ENCODE assay signal across 8 cellular contexts in the genomic region with DNA sequence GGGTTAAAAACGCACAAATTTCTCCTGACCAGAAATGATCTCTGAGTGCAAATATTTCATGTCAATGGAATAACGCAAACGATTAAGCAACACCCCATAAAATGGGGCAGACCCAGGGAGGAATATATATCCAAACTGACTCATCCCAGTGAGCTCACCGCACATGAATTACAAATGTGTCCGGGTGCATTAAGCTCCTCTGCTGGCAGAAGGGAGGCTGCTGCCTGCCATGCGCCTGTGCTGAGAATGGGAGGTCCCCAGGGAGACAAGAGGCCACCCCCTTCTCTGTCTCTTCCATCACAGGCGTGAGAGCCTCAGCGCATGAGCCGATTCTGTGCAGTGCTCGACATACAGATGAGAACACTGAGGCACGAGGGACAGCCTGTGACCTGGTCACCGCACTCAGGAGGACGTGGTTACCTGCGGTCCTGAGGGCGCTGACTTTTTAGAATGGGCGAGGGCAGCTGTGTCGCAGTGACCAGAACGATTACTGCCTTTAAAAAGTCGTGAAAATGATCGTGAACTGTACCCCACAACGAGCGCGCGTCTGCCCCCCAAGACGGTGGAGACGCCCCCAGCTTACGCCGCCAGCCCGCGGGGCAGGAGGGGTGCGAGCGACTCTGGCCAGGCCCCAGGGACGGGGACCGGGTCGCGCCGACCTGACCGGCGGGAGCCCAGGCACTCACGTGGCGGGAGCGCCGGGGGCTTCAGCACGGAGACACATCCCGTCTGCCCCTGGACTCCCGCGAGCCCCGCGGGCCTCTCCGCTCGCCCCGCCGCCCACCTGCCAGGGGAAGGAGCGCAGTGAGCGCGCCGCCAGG.
A peak's percentile ranks its signal among the peaks of the same experiment; 100 is the strongest.
DNase-seq lines count a peak whose midpoint lies in the region; ATAC-seq and TF ChIP-seq lines count a peak whose summit lies in the region.
"Not testable (repeated sequence)": the region's sequence is repeated elsewhere in the genome, so short reads cannot be mapped to it uniquely, and the experiment has no call there.

No MANE protein-coding gene starts in this region.

- peak; percentile 21 to 85 (median 55) for DNase-seq in CD8-positive, alpha-beta T cell
- peak; percentile 75 for DNase-seq in NCI-H1694 (lab: John Stamatoyannopoulos, UW)
- peak; percentile 78 for DNase-seq in activated naive CD8-positive, alpha-beta T cell treated with anti-CD3 and anti-CD28 coated beads for 36 hours
- peak; percentile 94 to 96 for DNase-seq in foreskin keratinocyte
- DNase-seq in natural killer cell, result peak; percentile 27
- peak; percentile 39 to 47 for DNase-seq in stimulated activated CD8-positive, alpha-beta memory T cell treated with anti-CD3 and anti-CD28 coated beads, Interleukin-2, amount 100 ng/mL, for 48 hours (ENCODE audit: low read depth in 2 of 2)

- H3K36me3 ChIP-seq in CD8-positive, alpha-beta T cell (ENCODE audit: insufficient read depth, low read length); HEK293 (ENCODE audit: control insufficient read depth in 2 of 2, insufficient read depth in 1 of 2, low read length in 2 of 2): not testable (repeated sequence)

- peaks cover 10% of the 10 kb centered on the region for H3K36me3 Mint-ChIP-seq in CD8-positive, alpha-beta T cell
- not testable (repeated sequence) for H3K36me3 Mint-ChIP-seq in T-helper 1 cell treated with Interleukin-12 subunit alpha and Interleukin-12 subunit beta and Interleukin-4 antibody, amounts not matched to agents 30 μg/mL and 1 μg/mL, for 36 hours (ENCODE audit: low read depth); activated naive CD8-positive, alpha-beta T cell treated with anti-CD3 and anti-CD28 coated beads for 36 hours; natural killer cell

- peak overlapping the region; percentile 93 for H3K4me3 Mint-ChIP-seq in CD8-positive, alpha-beta T cell
- peak overlapping the region; percentile 89 for H3K4me3 Mint-ChIP-seq in T-helper 1 cell treated with Interleukin-12 subunit alpha and Interleukin-12 subunit beta and Interleukin-4 antibody, amounts not matched to agents 30 μg/mL and 1 μg/mL, for 36 hours
- H3K4me3 Mint-ChIP-seq in activated naive CD8-positive, alpha-beta T cell treated with anti-CD3 and anti-CD28 coated beads for 36 hours, result peak overlapping the region; percentile 91
- H3K4me3 Mint-ChIP-seq in natural killer cell, result peak overlapping the region; percentile 89

- intact Hi-C loops in CD8-positive, alpha-beta T cell (cut with DNase I, micrococcal nuclease), result loop anchor here in 1 of 2 experiments (5.0 to 10.0 kb wide), 3 partner anchors 422 to 880 kb away; a partner anchor contains a TSS
- intact Hi-C loops in natural killer cell (cut with micrococcal nuclease), result not testable (repeated sequence)

- H3K4me1 ChIP-seq in CD8-positive, alpha-beta T cell (ENCODE audit: insufficient read depth, low read length); HEK293 (ENCODE audit: control insufficient read depth, insufficient read depth, low read length); foreskin keratinocyte: not testable (repeated sequence)

- peak overlapping the region; percentile 77 for H3K27ac ChIP-seq in CD8-positive, alpha-beta T cell (ENCODE audit: low read depth, low read length)
- H3K27ac ChIP-seq in HEK293 (ENCODE audit: extremely low read depth, low read depth, low read length), result peak overlapping the region; percentile 60; the same call in 1 of the 2 replicates
- H3K27ac ChIP-seq in foreskin keratinocyte, result peak overlapping the region; percentile 89

- CTCF ChIA-PET in CD8-positive, alpha-beta T cell (lab: Charles Lee), result not testable (repeated sequence)
- CTCF ChIA-PET in HEK293 (lab: Yijun Ruan, JAX), result interaction anchor here (0.7 kb wide), 1 partner anchor 228 kb away, joined by 3 read pairs; no protein-coding TSS in a partner anchor

- ATAC-seq in CD8-positive, alpha-beta T cell; foreskin keratinocyte; natural killer cell: not testable (repeated sequence)

- not testable (repeated sequence) for H3K9me3 Mint-ChIP-seq in CD8-positive, alpha-beta T cell; T-helper 1 cell treated with Interleukin-12 subunit alpha and Interleukin-12 subunit beta and Interleukin-4 antibody, amounts not matched to agents 30 μg/mL and 1 μg/mL, for 36 hours; activated naive CD8-positive, alpha-beta T cell treated with anti-CD3 and anti-CD28 coated beads for 36 hours; natural killer cell

- not testable (repeated sequence) for H3K9me3 ChIP-seq in CD8-positive, alpha-beta T cell (ENCODE audit: low read length); HEK293 (ENCODE audit: control insufficient read depth, insufficient read depth, low read depth, low read length)

- TF ChIP-seq CTCF in CD8-positive, alpha-beta T cell (IDR thresholded peaks at IDR 0.05); HEK293 (tag by site-specific recombination; IDR thresholded peaks at IDR 0.05); natural killer cell (IDR thresholded peaks at IDR 0.05): not testable (repeated sequence)
- TF ChIP-seq CTCF in foreskin keratinocyte (conservative IDR thresholded peaks at IDR 0.05), result peak; percentile 20

- peak overlapping the region; percentile 95 for H3K27ac Mint-ChIP-seq in CD8-positive, alpha-beta T cell
- peak overlapping the region; percentile 94 for H3K27ac Mint-ChIP-seq in T-helper 1 cell treated with Interleukin-12 subunit alpha and Interleukin-12 subunit beta and Interleukin-4 antibody, amounts not matched to agents 30 μg/mL and 1 μg/mL, for 36 hours
- peak overlapping the region; percentile 97 for H3K27ac Mint-ChIP-seq in activated naive CD8-positive, alpha-beta T cell treated with anti-CD3 and anti-CD28 coated beads for 36 hours
- H3K27ac Mint-ChIP-seq in natural killer cell, result peak overlapping the region; percentile 89 to 97

- POLR2A ChIA-PET in CD8-positive, alpha-beta T cell (lab: Charles Lee); HEK293 (lab: Yijun Ruan, JAX): not testable (repeated sequence)

- not testable (repeated sequence) for H3K27me3 ChIP-seq in CD8-positive, alpha-beta T cell (ENCODE audit: insufficient read depth, low read length); foreskin keratinocyte

- H3K27me3 Mint-ChIP-seq in CD8-positive, alpha-beta T cell (ENCODE audit: low read depth); T-helper 1 cell treated with Interleukin-12 subunit alpha and Interleukin-12 subunit beta and Interleukin-4 antibody, amounts not matched to agents 30 μg/mL and 1 μg/mL, for 36 hours (ENCODE audit: low read depth); activated naive CD8-positive, alpha-beta T cell treated with anti-CD3 and anti-CD28 coated beads for 36 hours; natural killer cell (ENCODE audit: low read depth in 2 of 2): not testable (repeated sequence)

- peaks cover 11% of the 10 kb centered on the region for H3K4me1 Mint-ChIP-seq in CD8-positive, alpha-beta T cell (ENCODE audit: low read depth)
- H3K4me1 Mint-ChIP-seq in T-helper 1 cell treated with Interleukin-12 subunit alpha and Interleukin-12 subunit beta and Interleukin-4 antibody, amounts not matched to agents 30 μg/mL and 1 μg/mL, for 36 hours (ENCODE audit: low read depth), result peaks cover 11% of the 10 kb centered on the region
- H3K4me1 Mint-ChIP-seq in activated naive CD8-positive, alpha-beta T cell treated with anti-CD3 and anti-CD28 coated beads for 36 hours, result peaks cover 15% of the 10 kb centered on the region
- peaks cover 0 to 12% of the 10 kb centered on the region in 2 donors for H3K4me1 Mint-ChIP-seq in natural killer cell

- H3K4me3 ChIP-seq in CD8-positive, alpha-beta T cell (ENCODE audit: low read depth, low read length), result peak overlapping the region; percentile 66
- peak overlapping the region; percentile 54 for H3K4me3 ChIP-seq in HEK293 (ENCODE audit: low read depth, low read length)

TF ChIP-seq in HEK293, 187 proteins besides CTCF, POLR2A, EP300 and RAD21 (continues in another document):
- TF ChIP-seq ZNF600 (tag by site-specific recombination; IDR thresholded peaks at IDR 0.05) (peak; percentile 70), ZNF366 (tag by site-specific recombination; conservative IDR thresholded peaks at IDR 0.05) (peak; percentile 91), ZEB2 (tag by site-specific recombination; IDR thresholded peaks at IDR 0.05) (peak; percentile 91), ZBTB1 (tag by site-specific recombination; IDR thresholded peaks at IDR 0.05) (0 out of 2 replicates have a peak, but pooled peaks have one; percentile 20), ZNF184 (tag by site-specific recombination; IDR thresholded peaks at IDR 0.05) (peak; percentile 75; the same call in 1 of the 2 replicates), WT1 (tag by site-specific recombination; IDR thresholded peaks at IDR 0.05) (peak; percentile 93)
- TF ChIP-seq, protein P1, sequence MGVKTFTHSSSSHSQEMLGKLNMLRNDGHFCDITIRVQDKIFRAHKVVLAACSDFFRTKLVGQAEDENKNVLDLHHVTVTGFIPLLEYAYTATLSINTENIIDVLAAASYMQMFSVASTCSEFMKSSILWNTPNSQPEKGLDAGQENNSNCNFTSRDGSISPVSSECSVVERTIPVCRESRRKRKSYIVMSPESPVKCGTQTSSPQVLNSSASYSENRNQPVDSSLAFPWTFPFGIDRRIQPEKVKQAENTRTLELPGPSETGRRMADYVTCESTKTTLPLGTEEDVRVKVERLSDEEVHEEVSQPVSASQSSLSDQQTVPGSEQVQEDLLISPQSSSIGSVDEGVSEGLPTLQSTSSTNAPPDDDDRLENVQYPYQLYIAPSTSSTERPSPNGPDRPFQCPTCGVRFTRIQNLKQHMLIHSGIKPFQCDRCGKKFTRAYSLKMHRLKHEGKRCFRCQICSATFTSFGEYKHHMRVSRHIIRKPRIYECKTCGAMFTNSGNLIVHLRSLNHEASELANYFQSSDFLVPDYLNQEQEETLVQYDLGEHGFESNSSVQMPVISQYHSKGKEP (tag by site-specific recombination; IDR thresholded peaks at IDR 0.05), result peak; percentile 59; the same call in 1 of the 2 replicates
- TF ChIP-seq, protein P2, sequence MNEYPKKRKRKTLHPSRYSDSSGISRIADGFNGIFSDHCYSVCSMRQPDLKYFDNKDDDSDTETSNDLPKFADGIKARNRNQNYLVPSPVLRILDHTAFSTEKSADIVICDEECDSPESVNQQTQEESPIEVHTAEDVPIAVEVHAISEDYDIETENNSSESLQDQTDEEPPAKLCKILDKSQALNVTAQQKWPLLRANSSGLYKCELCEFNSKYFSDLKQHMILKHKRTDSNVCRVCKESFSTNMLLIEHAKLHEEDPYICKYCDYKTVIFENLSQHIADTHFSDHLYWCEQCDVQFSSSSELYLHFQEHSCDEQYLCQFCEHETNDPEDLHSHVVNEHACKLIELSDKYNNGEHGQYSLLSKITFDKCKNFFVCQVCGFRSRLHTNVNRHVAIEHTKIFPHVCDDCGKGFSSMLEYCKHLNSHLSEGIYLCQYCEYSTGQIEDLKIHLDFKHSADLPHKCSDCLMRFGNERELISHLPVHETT (tag by site-specific recombination; IDR thresholded peaks at IDR 0.05), result peak; percentile 68; the same call in 1 of the 2 replicates

Comparison
In these comparisons a context has a peak if more than half of its experiments do, and no peak if none do; other contexts are left out.
1. DNase-seq: peak in every context shown above with its lines; median percentile 95 in foreskin keratinocyte; 78 in activated naive CD8-positive, alpha-beta T cell treated with anti-CD3 and anti-CD28 coated beads for 36 hours; 75 in NCI-H1694; 55 in CD8-positive, alpha-beta T cell; 43 in stimulated activated CD8-positive, alpha-beta memory T cell treated with anti-CD3 and anti-CD28 coated beads, Interleukin-2, amount 100 ng/mL, for 48 hours; 27 in natural killer cell.